ENCODE assay signal across 16 cellular contexts in genomic region chr17:50196826-50197225, GRCh38. TPM values are rescaled to one million over a fixed set of nuclear protein-coding genes. Genes with fewer than 3 reads are reported as not detected.
DNase-seq lines count a peak whose midpoint lies in the region; ATAC-seq and TF ChIP-seq lines count a peak whose summit lies in the region.
"Had no signal": no experiment of that assay in that cellular context is flagged by ENCODE, and none has a peak within 500 bp of the region (broad histone marks: within the 10 kb centered on the region; RNA-seq: fewer than 3 reads in every experiment).

No MANE protein-coding gene starts in this region.

- H4K5ac ChIP-seq in IMR-90 (ENCODE audit: low read depth, low read length), result peak overlapping the region; percentile 83

- dilution Hi-C loops in IMR-90 (cut with HindIII; ENCODE audit: low sequenced_read_pairs, unreplicated experiment), result no loop called here

- TF ChIP-seq CTCF in IMR-90 (conservative IDR thresholded peaks at IDR 0.05; ENCODE audit: low read depth, low read length), result no peak
- TF ChIP-seq CTCF in chondrocyte (IDR thresholded peaks at IDR 0.05), result no peak
- no peak for TF ChIP-seq CTCF in nephron (IDR thresholded peaks at IDR 0.05; ENCODE audit: unreplicated experiment in 3 of 3)
- no peak for TF ChIP-seq CTCF in vagina (IDR thresholded peaks at IDR 0.05)

- H3K27ac Mint-ChIP-seq in chondrocyte (ENCODE audit: unreplicated experiment) (peak overlapping the region; percentile 95), nephron (peak overlapping the region in 2 of 3 experiments; percentile 86 to 96)
- H3K27ac Mint-ChIP-seq: activated CD4-positive, alpha-beta T cell treated with anti-CD3 and anti-CD28 coated beads, Interleukin-2, amount 10 ng/mL, durations not matched to agents 24 days and 14 days had no signal

- no peak overlapping the region for H2BK15ac ChIP-seq in IMR-90 (ENCODE audit: low read depth, low read length)

- H3K14ac ChIP-seq in IMR-90 (replicated peaks; ENCODE audit: low read depth, low read length), result peak overlapping the region; percentile 100

- H3K4me1 Mint-ChIP-seq in chondrocyte (ENCODE audit: low read depth), result peaks cover 73% of the 10 kb centered on the region
- H3K4me1 Mint-ChIP-seq in nephron, result peaks cover 66% of the 10 kb centered on the region

- in situ Hi-C loops in IMR-90 (cut with MboI; ENCODE audit: low sequenced_read_pairs), result loop anchor here (5.0 kb wide), 1 partner anchor 75 kb away; the partner anchor contains the start of gene TMEM92

- H3K4ac ChIP-seq in IMR-90 (ENCODE audit: low read depth, low read length), result peak overlapping the region; percentile 100

- BruUV-seq in IMR-90 (replicated peaks; lab: Mats Ljungman, UMichigan), result no TSS peak

- H3K4me3 ChIP-seq in IMR-90 (ENCODE audit: insufficient read depth, low read depth, low read length), result peak overlapping the region; percentile 80; the same call in 1 of the 2 replicates
- peak overlapping the region in 1 of 2 donors; percentile 79 for H3K4me3 ChIP-seq in vagina
- H3K4me3 ChIP-seq: colonic mucosa had no signal

- H4K20me1 ChIP-seq in IMR-90 (ENCODE audit: insufficient read depth, low read length), result peaks cover 88% of the 10 kb centered on the region

- peak overlapping the region; percentile 50 for H2BK120ac ChIP-seq in IMR-90 (ENCODE audit: low read depth, low read length)

- peak overlapping the region; percentile 92 for H3K56ac ChIP-seq in IMR-90 (ENCODE audit: extremely low read depth, insufficient read depth, low read length)

- H3K27me3 Mint-ChIP-seq in chondrocyte (ENCODE audit: low read depth) (no peaks in the 10 kb centered on the region), nephron (ENCODE audit: low read depth) (peaks cover 26% of the 10 kb centered on the region)

- H3K36me3 ChIP-seq in IMR-90 (ENCODE audit: control insufficient read depth, insufficient read depth, low read length), result peaks cover 79% of the 10 kb centered on the region
- peaks cover 4 to 69% of the 10 kb centered on the region in 2 donors for H3K36me3 ChIP-seq in vagina
- H3K36me3 ChIP-seq: colonic mucosa had no signal

- POLR2A ChIA-PET in IMR-90 (lab: Charles Lee; ENCODE audit: unreplicated experiment), result interaction anchor here (0.8 to 3.7 kb wide), 11 partner anchors 9 to 93 kb away, joined by 3 to 26 read pairs (median 5); no protein-coding TSS in a partner anchor

- H3K4me3 Mint-ChIP-seq in chondrocyte (ENCODE audit: unreplicated experiment) (peak overlapping the region; percentile 99), nephron (peak overlapping the region in 2 of 3 experiments; percentile 86 to 89)
- H3K4me3 Mint-ChIP-seq: activated CD4-positive, alpha-beta T cell treated with anti-CD3 and anti-CD28 coated beads, Interleukin-2, amount 10 ng/mL, durations not matched to agents 24 days and 14 days had no signal

- peak overlapping the region; percentile 83 for H2AK9ac ChIP-seq in IMR-90 (replicated peaks; ENCODE audit: low read depth, low read length, poor library complexity)

- CTCF ChIA-PET in IMR-90 (lab: Yijun Ruan, JAX), result interaction anchor here (0.9 to 1.2 kb wide), 2 partner anchors 27 to 77 kb away, joined by 3 to 4 read pairs; no protein-coding TSS in a partner anchor

- H3K9me3 ChIP-seq in IMR-90 (ENCODE audit: control insufficient read depth, insufficient read depth, low read length) (no peaks in the 10 kb centered on the region), vagina (no peaks in the 10 kb centered on the region)
- H3K9me3 ChIP-seq: colonic mucosa had no signal

- TF ChIP-seq RAD21 in IMR-90 (IDR thresholded peaks at IDR 0.05; ENCODE audit: low read length), result no peak

- H3K4me1 ChIP-seq in IMR-90 (ENCODE audit: control insufficient read depth, insufficient read depth, low read length), result peaks cover 48% of the 10 kb centered on the region
- H3K4me1 ChIP-seq in vagina, result peaks cover 83% of the 10 kb centered on the region

- peak overlapping the region; percentile 19 for H2AFZ ChIP-seq in IMR-90 (replicated peaks; ENCODE audit: low read length, poor library complexity)

- H2BK5ac ChIP-seq in IMR-90 (ENCODE audit: low read depth, low read length, poor library complexity, severe bottlenecking), result peak overlapping the region; percentile 99

- peak overlapping the region; percentile 65 to 97 for H4K8ac ChIP-seq in IMR-90 (ENCODE audit: low read depth in 2 of 2, low read length in 2 of 2)

- no peaks in the 10 kb centered on the region for H3K9me3 Mint-ChIP-seq in chondrocyte (ENCODE audit: low read depth)
- H3K9me3 Mint-ChIP-seq in nephron, result no peaks in the 10 kb centered on the region
- H3K9me3 Mint-ChIP-seq: activated CD4-positive, alpha-beta T cell treated with anti-CD3 and anti-CD28 coated beads, Interleukin-2, amount 10 ng/mL, durations not matched to agents 24 days and 14 days had no signal

- H3K9me1 ChIP-seq in IMR-90 (ENCODE audit: insufficient read depth, low read length), result 0 out of 2 replicates have a peak, but pooled peaks cover 3% of the 10 kb centered on the region

- peak overlapping the region; percentile 78 for H4K91ac ChIP-seq in IMR-90 (ENCODE audit: insufficient read depth, low read depth, low read length)

- no peak for ATAC-seq in IMR-90 (ENCODE audit: low read depth)

- DNase-seq in IMR-90, result peak; percentile 84
- DNase-seq in chondrocyte (ENCODE audit: low spot score), result peak; percentile 68
- DNase-seq in vagina (ENCODE audit: extremely low spot score in 2 of 2), result no peak
- no peak for DNase-seq in mucosa of gallbladder (ENCODE audit: low spot score)
- DNase-seq in AG08396 (ENCODE audit: low spot score), result no peak
- DNase-seq in amygdala (lab: John Stamatoyannopoulos, UW), result no peak
- DNase-seq: activated CD4-positive, alpha-beta T cell treated with anti-CD3 and anti-CD28 coated beads, Interleukin-2, amount 10 ng/mL, durations not matched to agents 24 days and 14 days; colonic mucosa; DMS 273 treated with DMSO at 0.1 percent for 48 hours; kidney; NCI-H2107; stimulated activated naive CD4-positive, alpha-beta T cell; SW 1271 had no signal

- WGBS in IMR-90 (ENCODE audit: extremely low coverage in 2 of 2, insufficient read length in 1 of 2), 2 experiments, result no CpG with 5 or more reads among the region's 6 CpGs

- peaks cover 16 to 67% of the 10 kb centered on the region in 2 experiments; a peak in 3 of 4 replicates for H3K79me1 ChIP-seq in IMR-90 (ENCODE audit: low read depth in 1 of 2, low read length in 2 of 2)

- H3K23ac ChIP-seq in IMR-90 (ENCODE audit: low read depth, low read length), result peak overlapping the region; percentile 100

- H3K9ac ChIP-seq in IMR-90 (ENCODE audit: low read depth, low read length), result peak overlapping the region; percentile 98
- H3K9ac ChIP-seq: KMS-11 had no signal

- H3K27ac ChIP-seq in IMR-90 (ENCODE audit: insufficient read depth, low read length) (peak overlapping the region; percentile 99), vagina (peak overlapping the region; percentile 97)
- H3K27ac ChIP-seq: colonic mucosa, KMS-11 had no signal

- H3K27me3 ChIP-seq in IMR-90 (ENCODE audit: control insufficient read depth, insufficient read depth, low read length) (no peaks in the 10 kb centered on the region), vagina (no peaks in the 10 kb centered on the region)

- peak overlapping the region; percentile 83 for H3K18ac ChIP-seq in IMR-90 (ENCODE audit: low read depth, low read length)

- H2AK5ac ChIP-seq in IMR-90 (ENCODE audit: low read depth, low read length), result peak overlapping the region; percentile 75

- peaks cover 80% of the 10 kb centered on the region for H3K36me3 Mint-ChIP-seq in chondrocyte (ENCODE audit: low read depth)
- peaks cover 56% of the 10 kb centered on the region for H3K36me3 Mint-ChIP-seq in nephron (ENCODE audit: low read depth)

- TF ChIP-seq POLR2A in IMR-90 (IDR thresholded peaks at IDR 0.05; ENCODE audit: low read depth, low read length), result no peak; the same call in none of the 2 replicates
- no peak for TF ChIP-seq POLR2A in vagina (IDR thresholded peaks at IDR 0.05)

- peak overlapping the region; percentile 2; the same call in 1 of the 2 replicates for H2BK20ac ChIP-seq in IMR-90 (ENCODE audit: low read depth, low read length)

- intact Hi-C loops in IMR-90 (cut with micrococcal nuclease), result no loop called here
- intact Hi-C loops in vagina (cut with DNase I), result no loop called here

- H3K4me2 ChIP-seq in IMR-90 (ENCODE audit: low read depth, low read length), result peak overlapping the region; percentile 78
- H3K4me2 ChIP-seq: KMS-11 had no signal

TF ChIP-seq in IMR-90, 13 proteins besides CTCF, POLR2A, EP300 and RAD21:
- peak; percentile 43 for TF ChIP-seq RCOR1 (IDR thresholded peaks at IDR 0.05; ENCODE audit: insufficient replicate concordance, low read length)
- TF ChIP-seq MAZ (IDR thresholded peaks at IDR 0.05; ENCODE audit: borderline replicate concordance, low read depth, low read length), result 0 out of 2 replicates have a peak, but pooled peaks have one; percentile 21
- peak; percentile 61 for TF ChIP-seq FOS (IDR thresholded peaks at IDR 0.05; ENCODE audit: low read depth, low read length)
- TF ChIP-seq SMC3 (IDR thresholded peaks at IDR 0.05; ENCODE audit: low read depth, low read length), result no peak
- TF ChIP-seq BHLHE40 (IDR thresholded peaks at IDR 0.05; ENCODE audit: low read depth, low read length), result peak; percentile 20; the same call in 1 of the 2 replicates
- peak; percentile 70; the same call in 1 of the 2 replicates for TF ChIP-seq CEBPB (IDR thresholded peaks at IDR 0.05; ENCODE audit: low read depth, low read length)
TF ChIP-seq in IMR-90: peak in this region for 5.

RNA-seq across cellular contexts. Expression of gene COL1A1, which starts 4.6 kb away (rescaled TPM):
- total RNA-seq in IMR-90 (2012; rRNA removed), result 1,825 and 2,180 TPM in 2 replicates
- 4,117 and 4,350 TPM in 2 replicates for polyA plus RNA-seq in IMR-90 (2012; rRNA removed)
- 6,648 and 7,973 TPM in 2 replicates for polyA plus RNA-seq in IMR-90 (2012; cell fraction: cytosol; rRNA removed)
- 7,018 and 18,611 TPM in 2 replicates for polyA plus RNA-seq in IMR-90 (2012; cell fraction: nucleus; rRNA removed; ENCODE audit: low replicate concordance)
- 34,852 to 36,120 TPM (median 35,333 TPM) in 3 replicates for total RNA-seq in chondrocyte
- total RNA-seq in vagina, result 171 TPM
- total RNA-seq in mucosa of gallbladder, result 421 TPM

RNA-seq across cellular contexts. Expression of gene SGCA, which starts 31.0 kb away (rescaled TPM):
- total RNA-seq in IMR-90 (2012; rRNA removed) (not detected in 2 replicates), chondrocyte (0.85 to 5.5 TPM (median 1.3 TPM) in 3 replicates), vagina (2.2 TPM), mucosa of gallbladder (23.5 TPM)
- polyA plus RNA-seq in IMR-90 (2012; rRNA removed), result 0.19 and 0.55 TPM in 2 replicates
- polyA plus RNA-seq in IMR-90 (2012; cell fraction: cytosol; rRNA removed), result 0.36 and 0.43 TPM in 2 replicates
- polyA plus RNA-seq in IMR-90 (2012; cell fraction: nucleus; rRNA removed; ENCODE audit: low replicate concordance), result 0.34 TPM in 1 of 2 replicates, not detected in the other
- total RNA-seq: frontal cortex had no signal

RNA-seq across cellular contexts. Expression of gene PPP1R9B, which starts 46.3 kb away (rescaled TPM):
- total RNA-seq in IMR-90 (2012; rRNA removed), result 28.0 and 38.6 TPM in 2 replicates
- polyA plus RNA-seq in IMR-90 (2012; rRNA removed), result 23.0 and 25.8 TPM in 2 replicates
- polyA plus RNA-seq in IMR-90 (2012; cell fraction: cytosol; rRNA removed), result 16.2 and 19.3 TPM in 2 replicates
- polyA plus RNA-seq in IMR-90 (2012; cell fraction: nucleus; rRNA removed; ENCODE audit: low replicate concordance), result 42.2 and 55.1 TPM in 2 replicates
- total RNA-seq in chondrocyte, result 75.4 to 84.2 TPM (median 79.3 TPM) in 3 replicates
- total RNA-seq in vagina, result 37.6 TPM
- total RNA-seq in mucosa of gallbladder, result 61.5 TPM

Comparison
In these comparisons a context has a peak if more than half of its experiments do, and no peak if none do; other contexts are left out.
1. DNase-seq: peak in IMR-90 (single experiment) and chondrocyte (single experiment); none in vagina (0 of 2), mucosa of gallbladder (single experiment), AG08396 (single experiment) and amygdala (0 of 56).
2. RNA of gene COL1A1, which starts 4.6 kb away (total RNA-seq): 34,852 to 36,120 TPM in chondrocyte; 1,825 to 2,180 TPM in IMR-90, 421 TPM in mucosa of gallbladder (single experiment) and 171 TPM in vagina (single experiment); every median in the first group is over 10 times any median in the second.